In the genomic region with DNA sequence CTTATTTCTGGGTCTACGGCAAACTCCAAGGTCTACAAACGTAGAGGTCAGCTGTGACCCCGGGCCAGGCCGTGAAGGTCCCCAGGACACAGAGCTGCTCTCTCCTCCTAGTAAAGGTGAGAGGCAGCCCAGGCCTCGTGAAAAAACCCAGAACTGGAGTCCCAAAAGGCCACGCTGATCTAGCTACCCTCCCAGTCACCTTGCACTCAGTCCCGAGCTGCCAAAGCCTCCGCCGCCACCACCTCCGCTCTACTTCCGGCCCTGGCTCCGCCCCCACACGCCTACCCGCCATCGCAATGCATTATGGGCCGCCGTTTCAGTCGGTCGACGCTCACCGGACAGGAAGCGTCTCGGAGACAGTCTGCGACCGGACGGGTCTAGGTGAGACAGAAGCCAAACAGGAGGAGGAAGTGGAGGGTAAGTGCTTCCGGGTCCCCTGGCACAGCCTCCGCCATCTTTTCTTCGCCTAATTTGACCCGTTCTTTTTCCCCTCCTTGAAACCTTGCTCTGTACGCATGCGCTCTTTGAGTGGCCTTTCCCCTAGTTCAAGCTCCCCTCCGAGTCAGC, we compare ENCODE assay signal across 1 cellular context.
A peak's percentile ranks its signal among the peaks of the same experiment; 100 is the strongest.
TF ChIP-seq lines count a peak whose summit lies in the region.

A gene with protein sequence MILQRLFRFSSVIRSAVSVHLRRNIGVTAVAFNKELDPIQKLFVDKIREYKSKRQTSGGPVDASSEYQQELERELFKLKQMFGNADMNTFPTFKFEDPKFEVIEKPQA (minus strand): TSS at position 251 of the 567 bp plus-strand sequence. CDS start 5,110 bp downstream, outside the sequence.
A gene (plus strand): TSS at position 319 of the 567 bp plus-strand sequence. CDS start 6,627 bp downstream, outside the sequence.

TF ChIP-seq in SK-N-SH, 30 proteins besides CTCF, POLR2A, EP300 and RAD21 (continued from another document):
- TF ChIP-seq, protein P1, sequence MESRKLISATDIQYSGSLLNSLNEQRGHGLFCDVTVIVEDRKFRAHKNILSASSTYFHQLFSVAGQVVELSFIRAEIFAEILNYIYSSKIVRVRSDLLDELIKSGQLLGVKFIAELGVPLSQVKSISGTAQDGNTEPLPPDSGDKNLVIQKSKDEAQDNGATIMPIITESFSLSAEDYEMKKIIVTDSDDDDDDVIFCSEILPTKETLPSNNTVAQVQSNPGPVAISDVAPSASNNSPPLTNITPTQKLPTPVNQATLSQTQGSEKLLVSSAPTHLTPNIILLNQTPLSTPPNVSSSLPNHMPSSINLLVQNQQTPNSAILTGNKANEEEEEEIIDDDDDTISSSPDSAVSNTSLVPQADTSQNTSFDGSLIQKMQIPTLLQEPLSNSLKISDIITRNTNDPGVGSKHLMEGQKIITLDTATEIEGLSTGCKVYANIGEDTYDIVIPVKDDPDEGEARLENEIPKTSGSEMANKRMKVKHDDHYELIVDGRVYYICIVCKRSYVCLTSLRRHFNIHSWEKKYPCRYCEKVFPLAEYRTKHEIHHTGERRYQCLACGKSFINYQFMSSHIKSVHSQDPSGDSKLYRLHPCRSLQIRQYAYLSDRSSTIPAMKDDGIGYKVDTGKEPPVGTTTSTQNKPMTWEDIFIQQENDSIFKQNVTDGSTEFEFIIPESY (IDR thresholded peaks at IDR 0.05; ENCODE audit: borderline replicate concordance, low read depth), result no peak
- TF ChIP-seq, protein P2, sequence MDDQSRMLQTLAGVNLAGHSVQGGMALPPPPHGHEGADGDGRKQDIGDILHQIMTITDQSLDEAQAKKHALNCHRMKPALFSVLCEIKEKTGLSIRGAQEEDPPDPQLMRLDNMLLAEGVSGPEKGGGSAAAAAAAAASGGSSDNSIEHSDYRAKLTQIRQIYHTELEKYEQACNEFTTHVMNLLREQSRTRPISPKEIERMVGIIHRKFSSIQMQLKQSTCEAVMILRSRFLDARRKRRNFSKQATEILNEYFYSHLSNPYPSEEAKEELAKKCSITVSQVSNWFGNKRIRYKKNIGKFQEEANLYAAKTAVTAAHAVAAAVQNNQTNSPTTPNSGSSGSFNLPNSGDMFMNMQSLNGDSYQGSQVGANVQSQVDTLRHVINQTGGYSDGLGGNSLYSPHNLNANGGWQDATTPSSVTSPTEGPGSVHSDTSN (IDR thresholded peaks at IDR 0.05), result peak; percentile 19; the same call in 1 of the 2 replicates
- TF ChIP-seq TEAD4 (IDR thresholded peaks at IDR 0.05; ENCODE audit: borderline replicate concordance, insufficient read depth) (no peak), RFX5 (IDR thresholded peaks at IDR 0.05; ENCODE audit: low read length) (0 out of 2 replicates have a peak, but pooled peaks have one; percentile 61), NFIC (IDR thresholded peaks at IDR 0.05; ENCODE audit: borderline replicate concordance) (no peak; the same call in 1 of the 2 replicates), FOSL2 (IDR thresholded peaks at IDR 0.05; ENCODE audit: borderline replicate concordance, low read depth) (no peak), SIN3A (IDR thresholded peaks at IDR 0.05; ENCODE audit: borderline replicate concordance, low read depth, low read length) (0 out of 2 replicates have a peak, but pooled peaks have one; percentile 59), NRF1 (IDR thresholded peaks at IDR 0.05; ENCODE audit: low read depth, low read length) (peak; percentile 59)
- TF ChIP-seq, protein P3, sequence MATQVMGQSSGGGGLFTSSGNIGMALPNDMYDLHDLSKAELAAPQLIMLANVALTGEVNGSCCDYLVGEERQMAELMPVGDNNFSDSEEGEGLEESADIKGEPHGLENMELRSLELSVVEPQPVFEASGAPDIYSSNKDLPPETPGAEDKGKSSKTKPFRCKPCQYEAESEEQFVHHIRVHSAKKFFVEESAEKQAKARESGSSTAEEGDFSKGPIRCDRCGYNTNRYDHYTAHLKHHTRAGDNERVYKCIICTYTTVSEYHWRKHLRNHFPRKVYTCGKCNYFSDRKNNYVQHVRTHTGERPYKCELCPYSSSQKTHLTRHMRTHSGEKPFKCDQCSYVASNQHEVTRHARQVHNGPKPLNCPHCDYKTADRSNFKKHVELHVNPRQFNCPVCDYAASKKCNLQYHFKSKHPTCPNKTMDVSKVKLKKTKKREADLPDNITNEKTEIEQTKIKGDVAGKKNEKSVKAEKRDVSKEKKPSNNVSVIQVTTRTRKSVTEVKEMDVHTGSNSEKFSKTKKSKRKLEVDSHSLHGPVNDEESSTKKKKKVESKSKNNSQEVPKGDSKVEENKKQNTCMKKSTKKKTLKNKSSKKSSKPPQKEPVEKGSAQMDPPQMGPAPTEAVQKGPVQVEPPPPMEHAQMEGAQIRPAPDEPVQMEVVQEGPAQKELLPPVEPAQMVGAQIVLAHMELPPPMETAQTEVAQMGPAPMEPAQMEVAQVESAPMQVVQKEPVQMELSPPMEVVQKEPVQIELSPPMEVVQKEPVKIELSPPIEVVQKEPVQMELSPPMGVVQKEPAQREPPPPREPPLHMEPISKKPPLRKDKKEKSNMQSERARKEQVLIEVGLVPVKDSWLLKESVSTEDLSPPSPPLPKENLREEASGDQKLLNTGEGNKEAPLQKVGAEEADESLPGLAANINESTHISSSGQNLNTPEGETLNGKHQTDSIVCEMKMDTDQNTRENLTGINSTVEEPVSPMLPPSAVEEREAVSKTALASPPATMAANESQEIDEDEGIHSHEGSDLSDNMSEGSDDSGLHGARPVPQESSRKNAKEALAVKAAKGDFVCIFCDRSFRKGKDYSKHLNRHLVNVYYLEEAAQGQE (IDR thresholded peaks at IDR 0.05; ENCODE audit: low read depth, low read length), result 0 out of 2 replicates have a peak, but pooled peaks have one; percentile 17
